ENCODE assay signal across 8 cellular contexts in the genomic region with DNA sequence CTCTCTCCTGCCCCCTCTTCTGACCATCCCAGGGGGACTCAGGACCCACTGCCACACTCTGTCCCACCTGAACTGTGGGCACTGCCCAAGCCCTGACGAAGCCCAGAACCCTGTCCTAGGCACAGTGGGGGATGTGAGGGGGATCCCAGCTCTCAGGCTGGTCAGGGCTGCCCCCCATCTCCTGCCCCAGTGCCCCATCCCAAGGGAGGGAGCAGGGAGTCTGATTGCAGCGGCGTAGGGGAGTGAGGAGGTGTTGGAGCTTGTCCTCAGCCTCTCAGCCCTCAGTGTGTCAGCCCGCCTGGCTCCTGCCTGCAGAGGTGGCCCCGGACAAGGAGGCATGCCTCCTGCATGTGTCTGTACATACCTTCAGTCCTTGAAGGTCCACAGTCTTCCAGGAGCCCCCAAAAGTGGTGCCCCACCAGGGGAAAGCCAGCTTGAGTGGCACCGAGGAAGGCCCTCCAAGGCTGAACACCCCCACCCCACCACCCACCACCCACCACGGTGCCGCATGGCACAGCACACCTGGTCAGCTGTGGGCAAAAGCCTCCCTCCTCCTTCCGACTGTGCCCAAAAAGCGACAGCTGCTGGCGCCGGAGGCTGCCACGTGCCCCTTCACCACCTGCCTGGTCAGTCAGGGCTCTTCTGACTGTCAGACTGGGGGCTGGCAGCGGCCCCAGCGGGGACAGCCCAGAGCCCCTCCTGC. TPM values are rescaled to one million over a fixed set of nuclear protein-coding genes. Genes with fewer than 3 reads are reported as not detected.
DNase-seq lines count a peak whose midpoint lies in the region; ATAC-seq and TF ChIP-seq lines count a peak whose summit lies in the region.
"Had no signal": no experiment of that assay in that cellular context is flagged by ENCODE, and none has a peak within 500 bp of the region (broad histone marks: within the 10 kb centered on the region; RNA-seq: fewer than 3 reads in every experiment).

No MANE protein-coding gene starts in this region.

- TF ChIP-seq CTCF in gastrocnemius medialis (IDR thresholded peaks at IDR 0.05 in 4 of 5, conservative IDR thresholded peaks at IDR 0.05 in 1 of 5): no peak

- TF ChIP-seq POLR2A in gastrocnemius medialis (IDR thresholded peaks at IDR 0.05): no peak

- ATAC-seq in gastrocnemius medialis (peak; percentile 63 to 74), HG02840 (IDR thresholded peaks at IDR 0.05; ENCODE audit: low FRiP score, unreplicated experiment) (no peak), HG03097 (IDR thresholded peaks at IDR 0.05; ENCODE audit: low FRiP score, unreplicated experiment) (no peak)

- H3K4me1 ChIP-seq in gastrocnemius medialis: peaks cover 6 to 8% of the 10 kb centered on the region in 2 donors

- H3K27ac ChIP-seq in gastrocnemius medialis: peak overlapping the region in 1 of 4 donors; percentile 26

- in situ Hi-C loops in gastrocnemius medialis (cut with MboI; ENCODE audit: low sequenced_read_pairs in 4 of 4): loop anchor here in 2 of 4 donors (25.0 kb wide), 1 partner anchor 200 kb away; a partner anchor contains a TSS

- no peaks in the 10 kb centered on the region for H3K9me3 ChIP-seq in gastrocnemius medialis

- intact Hi-C loops in gastrocnemius medialis (cut with DNase I; ENCODE audit: low total_unique reads): no loop called here

- H3K4me3 ChIP-seq in gastrocnemius medialis: no peak overlapping the region

- DNase-seq in GM03348 (ENCODE audit: low spot score) (peak; percentile 4), NCI-H2196 treated with DMSO at 0.1 percent for 48 hours (lab: John Stamatoyannopoulos, UW; ENCODE audit: unreplicated experiment) (peak; percentile 71), iPS-NIHi11 (ENCODE audit: low spot score) (peak; percentile 1), gastrocnemius medialis (no peak), ecto neural progenitor cell (ENCODE audit: low spot score) (no peak)
- DNase-seq: activated CD4-positive, alpha-beta T cell treated with anti-CD3 and anti-CD28 coated beads, Interleukin-2, amount 50 U/mL, for 4 hours had no signal

- no peaks in the 10 kb centered on the region for H3K36me3 ChIP-seq in gastrocnemius medialis

- H3K27me3 ChIP-seq in gastrocnemius medialis: no peaks in the 10 kb centered on the region

RNA-seq across cellular contexts. Expression of a gene that starts 0.9 kb away (rescaled TPM):
- 1 to 10 TPM in 1 of 4 donors, under 1 TPM in 3; 0.39 to 2.9 (median 0.59) TPM for total RNA-seq in gastrocnemius medialis

Comparison
In these comparisons a context has a peak if more than half of its experiments do, and no peak if none do; other contexts are left out.
1. DNase-seq: peak in GM03348 (single experiment), NCI-H2196 treated with DMSO at 0.1 percent for 48 hours (single experiment) and iPS-NIHi11 (single experiment); none in gastrocnemius medialis (0 of 2) and ecto neural progenitor cell (single experiment).
2. ATAC-seq: peak in gastrocnemius medialis (2 of 2); none in HG02840 (single experiment) and HG03097 (single experiment).